Comparison of ENCODE assay signal across 8 cellular contexts in genomic region chr2:169694113-169694893, GRCh38. TPM values are rescaled to one million over a fixed set of nuclear protein-coding genes. Genes with fewer than 3 reads are reported as not detected.
DNase-seq lines count a peak whose midpoint lies in the region; ATAC-seq, FAIRE-seq and TF ChIP-seq lines count a peak whose summit lies in the region.

TSS of gene CFAP210 (minus strand) at chr2:169694405. CDS start at chr2:169694327, 78 bp downstream.
TSS of gene PHOSPHO2 (plus strand) at chr2:169694469. CDS start at chr2:169700972, 6,503 bp downstream.

- H3K27me3 Mint-ChIP-seq in Caco-2 (ENCODE audit: insufficient read depth, unreplicated experiment), result no peaks in the 10 kb centered on the region
- peaks cover 7% of the 10 kb centered on the region for H3K27me3 Mint-ChIP-seq in activated CD8-positive, alpha-beta memory T cell treated with anti-CD3 and anti-CD28 coated beads, Interleukin-2, amount 10 ng/mL, durations not matched to agents 7 days and 5 days

- H3K9me3 Mint-ChIP-seq in Caco-2 (ENCODE audit: unreplicated experiment), result peaks cover 10% of the 10 kb centered on the region
- H3K9me3 Mint-ChIP-seq in activated CD8-positive, alpha-beta memory T cell treated with anti-CD3 and anti-CD28 coated beads, Interleukin-2, amount 10 ng/mL, durations not matched to agents 7 days and 5 days (ENCODE audit: low read depth), result peaks cover 4% of the 10 kb centered on the region

- peak within 1 kb of the TSS; percentile 87 for H3K4me3 Mint-ChIP-seq in Caco-2 (ENCODE audit: unreplicated experiment)
- H3K4me3 Mint-ChIP-seq in activated CD8-positive, alpha-beta memory T cell treated with anti-CD3 and anti-CD28 coated beads, Interleukin-2, amount 10 ng/mL, durations not matched to agents 7 days and 5 days, result peak within 1 kb of the TSS; percentile 87

- H3K14ac ChIP-seq in mesenchymal stem cell (ENCODE audit: low read length in 2 of 2), result no peak within 1 kb of the TSS

- POLR2A ChIA-PET in Caco-2 (lab: Charles Lee), result interaction anchor here (0.5 to 1.1 kb wide), 5 partner anchors 9 to 110 kb away, joined by 3 to 6 read pairs (median 3); partner anchors contain the start of gene PPIG

- peak within 1 kb of the TSS; percentile 83 for H2AFZ ChIP-seq in mesenchymal stem cell (ENCODE audit: low read depth, low read length)

- intact Hi-C loops in Caco-2 (cut with micrococcal nuclease; ENCODE audit: unreplicated experiment), result loop anchor here (1.0 to 2.0 kb wide), 2 partner anchors 21 to 38 kb away; partner anchors contain the start of gene KLHL23

- CTCF ChIA-PET in Caco-2 (lab: Charles Lee), result no interaction called here
- CTCF ChIA-PET in activated CD8-positive, alpha-beta memory T cell treated with anti-CD3 and anti-CD28 coated beads, Interleukin-2, amount 10 ng/mL, durations not matched to agents 7 days and 5 days (lab: Charles Lee), result interaction anchor here (0.9 to 2.4 kb wide), 5 partner anchors 11 to 215 kb away, joined by 3 to 6 read pairs (median 5); partner anchors contain the start of gene BBS5

- DNase-seq in Caco-2 (peak; percentile 98), HTR-8/SVneo (ENCODE audit: insufficient read length, low spot score) (peak; percentile 95), NOMO-1 treated with DMSO at 0.1 percent for 48 hours (lab: John Stamatoyannopoulos, UW; ENCODE audit: unreplicated experiment) (peak; percentile 95), mesenchymal stem cell (peak; percentile 98)
- peak; percentile 99 for DNase-seq in activated CD8-positive, alpha-beta memory T cell treated with anti-CD3 and anti-CD28 coated beads, Interleukin-2, amount 10 ng/mL, durations not matched to agents 7 days and 5 days
- DNase-seq in stimulated activated CD8-positive, alpha-beta memory T cell treated with anti-CD3 and anti-CD28 coated beads, Interleukin-12 subunit alpha, Interleukin-12 subunit beta, amount 100 ng/mL, for 24 hours (ENCODE audit: extremely low read depth), result peak; percentile 96

- H2BK5ac ChIP-seq in mesenchymal stem cell (ENCODE audit: low read depth, low read length, poor library complexity, severe bottlenecking), result no peak within 1 kb of the TSS

- no peak within 1 kb of the TSS for H2BK12ac ChIP-seq in mesenchymal stem cell (ENCODE audit: low read length in 2 of 2)

- no peaks in the 10 kb centered on the region for H3K36me3 ChIP-seq in Caco-2 (ENCODE audit: control insufficient read depth, insufficient read depth, low read length)
- H3K36me3 ChIP-seq in endocrine pancreas (ENCODE audit: control insufficient read depth, insufficient read depth, low read length), result no peaks in the 10 kb centered on the region
- peaks cover 0 to 4% of the 10 kb centered on the region in 2 experiments for H3K36me3 ChIP-seq in mesenchymal stem cell (ENCODE audit: control insufficient read depth in 1 of 2, insufficient read depth in 2 of 2, low read depth in 1 of 2, low read length in 2 of 2)

- peak within 1 kb of the TSS; percentile 85 for H2BK120ac ChIP-seq in mesenchymal stem cell (ENCODE audit: low read depth, low read length)

- peaks cover 9% of the 10 kb centered on the region for H3K4me1 Mint-ChIP-seq in Caco-2 (ENCODE audit: low read depth, unreplicated experiment)
- H3K4me1 Mint-ChIP-seq in activated CD8-positive, alpha-beta memory T cell treated with anti-CD3 and anti-CD28 coated beads, Interleukin-2, amount 10 ng/mL, durations not matched to agents 7 days and 5 days, result peaks cover 33% of the 10 kb centered on the region

- peaks cover 9% of the 10 kb centered on the region for H3K36me3 Mint-ChIP-seq in Caco-2 (ENCODE audit: insufficient read depth, unreplicated experiment)
- H3K36me3 Mint-ChIP-seq in activated CD8-positive, alpha-beta memory T cell treated with anti-CD3 and anti-CD28 coated beads, Interleukin-2, amount 10 ng/mL, durations not matched to agents 7 days and 5 days, result peaks cover 22% of the 10 kb centered on the region

- peak within 1 kb of the TSS; percentile 2 for H4K91ac ChIP-seq in mesenchymal stem cell (ENCODE audit: low read length)

- TSS peak; percentile 58 for BruUV-seq in Caco-2 (replicated peaks; lab: Mats Ljungman, UMichigan)

- ATAC-seq in GM21381 (IDR thresholded peaks at IDR 0.05; ENCODE audit: unreplicated experiment), result peak; percentile 99
- ATAC-seq in activated CD8-positive, alpha-beta memory T cell treated with anti-CD3 and anti-CD28 coated beads, Interleukin-2, amount 10 ng/mL, durations not matched to agents 7 days and 5 days, result peak; percentile 98

- peak within 1 kb of the TSS; percentile 79 to 82 for H3K18ac ChIP-seq in mesenchymal stem cell (ENCODE audit: low read depth in 1 of 2, low read length in 2 of 2)

- peak within 1 kb of the TSS; percentile 98 for H3K27ac Mint-ChIP-seq in Caco-2 (ENCODE audit: unreplicated experiment)
- H3K27ac Mint-ChIP-seq in activated CD8-positive, alpha-beta memory T cell treated with anti-CD3 and anti-CD28 coated beads, Interleukin-2, amount 10 ng/mL, durations not matched to agents 7 days and 5 days, result peak within 1 kb of the TSS; percentile 88

- H3K9me3 ChIP-seq in Caco-2 (0 out of 2 replicates have a peak, but pooled peaks cover 4% of the 10 kb centered on the region), endocrine pancreas (ENCODE audit: control insufficient read depth, low read length) (no peaks in the 10 kb centered on the region), mesenchymal stem cell (ENCODE audit: control insufficient read depth, low read length) (no peaks in the 10 kb centered on the region)

- peak within 1 kb of the TSS; percentile 86 for H3K4me2 ChIP-seq in mesenchymal stem cell (ENCODE audit: low read length, poor library complexity, severe bottlenecking)

- peak within 1 kb of the TSS; percentile 91 for H4K8ac ChIP-seq in mesenchymal stem cell (ENCODE audit: low read length)

- H3K4ac ChIP-seq in mesenchymal stem cell (ENCODE audit: low read depth in 1 of 2, low read length in 2 of 2), result peak within 1 kb of the TSS in 1 of 2 experiments; percentile 77

- no peak within 1 kb of the TSS for H3K27ac ChIP-seq in mesenchymal stem cell (ENCODE audit: low read length, poor library complexity, severe bottlenecking)

- peak; percentile 94 for FAIRE-seq in HTR-8/SVneo (lab: Jason Lieb, UNC)

- H2AK5ac ChIP-seq in mesenchymal stem cell (ENCODE audit: low read length, severe bottlenecking), result no peak within 1 kb of the TSS

- H3K4me3 ChIP-seq in Caco-2 (ENCODE audit: low read depth, low read length) (peak within 1 kb of the TSS; percentile 79), endocrine pancreas (ENCODE audit: control insufficient read depth, insufficient read depth, low read length) (peak within 1 kb of the TSS; percentile 95), mesenchymal stem cell (ENCODE audit: insufficient read depth in 1 of 2, low read depth in 1 of 2, low read length in 2 of 2) (peak within 1 kb of the TSS; percentile 84 to 92)

- under 1% methylated on average over 55 of the region's 63 CpGs for WGBS in mesenchymal stem cell

- H3K9ac ChIP-seq in endocrine pancreas (ENCODE audit: control insufficient read depth, insufficient read depth, low read length), result peak within 1 kb of the TSS; percentile 86
- peak within 1 kb of the TSS; percentile 95 for H3K9ac ChIP-seq in mesenchymal stem cell (ENCODE audit: low read length)

- peak within 1 kb of the TSS; percentile 6 for H2BK15ac ChIP-seq in mesenchymal stem cell (ENCODE audit: low read depth, poor library complexity, severe bottlenecking)

- no peak for TF ChIP-seq CTCF in Caco-2 (IDR thresholded peaks at IDR 0.05; ENCODE audit: insufficient read depth in 1 of 2, low read depth in 1 of 2, low read length in 1 of 2, severe bottlenecking in 1 of 2, unreplicated experiment in 1 of 2)

- H3K79me1 ChIP-seq in mesenchymal stem cell (replicated peaks; ENCODE audit: low read length, poor library complexity, severe bottlenecking), result peaks cover 11% of the 10 kb centered on the region

- H3K27me3 ChIP-seq in Caco-2 (replicated peaks; ENCODE audit: control insufficient read depth, insufficient read depth, low read length), result no peaks in the 10 kb centered on the region
- H3K27me3 ChIP-seq in endocrine pancreas (ENCODE audit: control insufficient read depth, insufficient read depth, low read length), result no peaks in the 10 kb centered on the region
- no peaks in the 10 kb centered on the region for H3K27me3 ChIP-seq in mesenchymal stem cell (ENCODE audit: control insufficient read depth in 1 of 2, insufficient read depth in 1 of 2, low read length in 2 of 2)

- no peak within 1 kb of the TSS for H3K23ac ChIP-seq in mesenchymal stem cell (ENCODE audit: low read length in 2 of 2)

- peaks cover 9% of the 10 kb centered on the region; the same call in 1 of the 2 replicates for H3K4me1 ChIP-seq in Caco-2
- H3K4me1 ChIP-seq in endocrine pancreas (ENCODE audit: control insufficient read depth, insufficient read depth, low read length), result no peaks in the 10 kb centered on the region
- H3K4me1 ChIP-seq in mesenchymal stem cell (ENCODE audit: control insufficient read depth, insufficient read depth, low read depth, low read length), result peaks cover 1% of the 10 kb centered on the region

RNA-seq across cellular contexts. Expression of gene CFAP210, which starts in this region (rescaled TPM):
- total RNA-seq in Caco-2 (2022), result not detected in 2 replicates
- total RNA-seq in activated CD8-positive, alpha-beta memory T cell treated with anti-CD3 and anti-CD28 coated beads, Interleukin-2, amount 10 ng/mL, durations not matched to agents 7 days and 5 days, result not detected
- 0.17 TPM for polyA plus RNA-seq in mesenchymal stem cell (2013, experiment 1 of 2)
- polyA plus RNA-seq in mesenchymal stem cell (2013, experiment 2 of 2), result 0.15 TPM

RNA-seq across cellular contexts. Expression of gene PHOSPHO2, which starts in this region (rescaled TPM):
- 5.0 and 5.5 TPM in 2 replicates for total RNA-seq in Caco-2 (2022)
- 1 to 10 TPM; 4.1 to 5.9 TPM for total RNA-seq in activated CD8-positive, alpha-beta memory T cell treated with anti-CD3 and anti-CD28 coated beads, Interleukin-2, amount 10 ng/mL, durations not matched to agents 7 days and 5 days
- 1.5 TPM for polyA plus RNA-seq in mesenchymal stem cell (2013, experiment 1 of 2)
- 1.5 TPM for polyA plus RNA-seq in mesenchymal stem cell (2013, experiment 2 of 2)
